Comparison of ENCODE assay signal across 8 cellular contexts in the genomic region with DNA sequence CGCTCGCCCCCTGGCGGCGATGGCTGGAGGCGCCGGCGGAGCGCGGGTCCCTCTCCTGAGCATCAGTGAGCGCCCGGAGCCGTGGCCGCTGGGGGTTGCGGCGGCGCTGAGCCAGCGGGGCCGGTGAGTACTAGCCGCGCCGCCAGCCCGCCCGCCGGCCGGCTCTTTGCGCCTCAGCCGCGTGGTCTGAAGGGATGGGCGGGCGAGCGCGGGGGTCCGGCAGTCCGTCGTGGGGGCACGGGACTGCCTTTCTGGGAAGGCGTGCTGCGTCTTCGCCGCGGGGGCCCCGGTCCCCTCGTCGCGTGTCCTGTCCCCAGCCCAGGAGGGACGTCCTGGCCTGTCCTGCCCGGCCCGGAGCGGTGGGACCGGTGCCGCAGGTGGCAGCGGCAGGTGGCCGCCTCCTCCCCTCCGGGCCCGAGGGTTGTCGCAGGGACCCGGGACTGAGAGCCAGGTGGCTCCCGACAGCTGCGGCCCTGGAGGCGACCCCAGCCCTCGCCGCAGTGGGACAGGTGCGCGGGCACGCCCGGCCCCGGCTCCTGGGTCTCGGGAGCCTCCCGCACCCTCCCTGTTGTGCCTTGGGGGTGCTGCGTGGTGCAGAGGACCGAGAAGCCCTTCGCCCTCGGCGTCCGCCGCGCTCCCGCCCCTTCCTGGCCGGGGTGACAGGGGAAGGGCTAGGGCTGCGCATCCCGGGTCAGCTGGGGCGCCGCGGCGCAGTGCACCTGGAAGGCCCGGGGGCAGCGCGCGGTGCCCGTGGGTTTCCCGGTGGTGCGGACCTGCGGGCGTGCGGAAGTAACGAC. TPM values are rescaled to one million over a fixed set of nuclear protein-coding genes. Genes with fewer than 3 reads are reported as not detected.
DNase-seq lines count a peak whose midpoint lies in the region; ATAC-seq and TF ChIP-seq lines count a peak whose summit lies in the region.

A gene with protein sequence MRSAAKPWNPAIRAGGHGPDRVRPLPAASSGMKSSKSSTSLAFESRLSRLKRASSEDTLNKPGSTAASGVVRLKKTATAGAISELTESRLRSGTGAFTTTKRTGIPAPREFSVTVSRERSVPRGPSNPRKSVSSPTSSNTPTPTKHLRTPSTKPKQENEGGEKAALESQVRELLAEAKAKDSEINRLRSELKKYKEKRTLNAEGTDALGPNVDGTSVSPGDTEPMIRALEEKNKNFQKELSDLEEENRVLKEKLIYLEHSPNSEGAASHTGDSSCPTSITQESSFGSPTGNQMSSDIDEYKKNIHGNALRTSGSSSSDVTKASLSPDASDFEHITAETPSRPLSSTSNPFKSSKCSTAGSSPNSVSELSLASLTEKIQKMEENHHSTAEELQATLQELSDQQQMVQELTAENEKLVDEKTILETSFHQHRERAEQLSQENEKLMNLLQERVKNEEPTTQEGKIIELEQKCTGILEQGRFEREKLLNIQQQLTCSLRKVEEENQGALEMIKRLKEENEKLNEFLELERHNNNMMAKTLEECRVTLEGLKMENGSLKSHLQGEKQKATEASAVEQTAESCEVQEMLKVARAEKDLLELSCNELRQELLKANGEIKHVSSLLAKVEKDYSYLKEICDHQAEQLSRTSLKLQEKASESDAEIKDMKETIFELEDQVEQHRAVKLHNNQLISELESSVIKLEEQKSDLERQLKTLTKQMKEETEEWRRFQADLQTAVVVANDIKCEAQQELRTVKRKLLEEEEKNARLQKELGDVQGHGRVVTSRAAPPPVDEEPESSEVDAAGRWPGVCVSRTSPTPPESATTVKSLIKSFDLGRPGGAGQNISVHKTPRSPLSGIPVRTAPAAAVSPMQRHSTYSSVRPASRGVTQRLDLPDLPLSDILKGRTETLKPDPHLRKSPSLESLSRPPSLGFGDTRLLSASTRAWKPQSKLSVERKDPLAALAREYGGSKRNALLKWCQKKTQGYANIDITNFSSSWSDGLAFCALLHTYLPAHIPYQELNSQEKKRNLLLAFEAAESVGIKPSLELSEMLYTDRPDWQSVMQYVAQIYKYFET (plus strand): TSS at position 58 of the 797 bp plus-strand sequence. CDS start 87,293 bp downstream, outside the sequence.

- H3F3A ChIP-seq in smooth muscle cell (ENCODE audit: low read depth) = no peaks in the 10 kb centered on the region

- 2% methylated on average over 72 of the region's 96 CpGs for WGBS in smooth muscle cell (ENCODE audit: low lambda C conversion rate)

- peak; percentile 95 for ATAC-seq in GM18498 (IDR thresholded peaks at IDR 0.05; ENCODE audit: unreplicated experiment)
- peak; percentile 94 for ATAC-seq in HG02852 (IDR thresholded peaks at IDR 0.05; ENCODE audit: unreplicated experiment)

- H3K9me3 Mint-ChIP-seq in brain = peaks cover 0 to 11% (median under 1%) of the 10 kb centered on the region in 5 experiments

- peaks cover 71% of the 10 kb centered on the region for H3K27me3 ChIP-seq in smooth muscle cell (ENCODE audit: low read depth)

- H3K36me3 ChIP-seq in smooth muscle cell (ENCODE audit: low read depth) = no peaks in the 10 kb centered on the region

- no peaks in the 10 kb centered on the region for H3K79me2 ChIP-seq in smooth muscle cell (ENCODE audit: low read depth)

- H3K4me3 ChIP-seq in smooth muscle cell = peak within 1 kb of the TSS; percentile 60

- peak within 1 kb of the TSS; percentile 85 for H3K4me2 ChIP-seq in smooth muscle cell

- peak within 1 kb of the TSS; percentile 90 to 98 (median 96) for H3K4me3 Mint-ChIP-seq in brain

- peaks cover 81% of the 10 kb centered on the region for H3K27me3 Mint-ChIP-seq in brain

- DNase-seq in NCI-H1694 (lab: John Stamatoyannopoulos, UW) = peak; percentile 68
- DNase-seq in UCSD-AML1 (lab: John Stamatoyannopoulos, UW; ENCODE audit: unreplicated experiment) = peak; percentile 89
- DNase-seq in iPS-NIHi7 (ENCODE audit: extremely low spot score) = peak; percentile 92
- no peak for DNase-seq in smooth muscle cell (lab: John Stamatoyannopoulos, UW; ENCODE audit: unreplicated experiment)
- DNase-seq in DMS114 treated with DMSO at 0.1 percent for 48 hours (lab: John Stamatoyannopoulos, UW; ENCODE audit: unreplicated experiment) = no peak

- peak within 1 kb of the TSS; percentile 46 to 88 (median 68) for H3K27ac Mint-ChIP-seq in brain

- H3K36me3 Mint-ChIP-seq in brain = no peaks in the 10 kb centered on the region

- TF ChIP-seq CTCF in brain (conservative IDR thresholded peaks at IDR 0.05) (peak; percentile 2 to 49), smooth muscle cell (IDR thresholded peaks at IDR 0.05; ENCODE audit: borderline replicate concordance, insufficient read depth, poor library complexity, severe bottlenecking) (peak; percentile 96)

- H3K9me3 ChIP-seq in smooth muscle cell (replicated peaks; ENCODE audit: low read depth) = no peaks in the 10 kb centered on the region

- peak within 1 kb of the TSS; percentile 11 for H3K9ac ChIP-seq in smooth muscle cell (ENCODE audit: low read depth)

- H4K20me1 ChIP-seq in smooth muscle cell (ENCODE audit: low read depth) = no peaks in the 10 kb centered on the region

- H3K27ac ChIP-seq in smooth muscle cell (ENCODE audit: low read depth) = no peak within 1 kb of the TSS

- peaks cover 16% of the 10 kb centered on the region for H3K4me1 Mint-ChIP-seq in brain

- H3K4me1 ChIP-seq in smooth muscle cell (ENCODE audit: low read depth) = peaks cover 6% of the 10 kb centered on the region

- H2AFZ ChIP-seq in smooth muscle cell (ENCODE audit: low read depth) = peak within 1 kb of the TSS; percentile 94

RNA-seq across cellular contexts. Expression of the gene that starts here (rescaled TPM):
- polyA plus RNA-seq in brain (ENCODE audit: insufficient read depth, low read depth, low replicate concordance) (34.9 TPM), smooth muscle cell (20.0 and 31.3 TPM in 2 replicates)
- 72.0 and 96.0 TPM in 2 replicates for total RNA-seq in smooth muscle cell

Comparison
In these comparisons a context has a peak if more than half of its experiments do, and no peak if none do; other contexts are left out.
1. DNase-seq: peak in NCI-H1694 (single experiment), UCSD-AML1 (single experiment) and iPS-NIHi7 (single experiment); none in smooth muscle cell (single experiment) and DMS114 treated with DMSO at 0.1 percent for 48 hours (single experiment).